Comparison of ENCODE assay signal across 1 cellular context in genomic region chr6:138538390-138539031, GRCh38.
A peak's percentile ranks its signal among the peaks of the same experiment; 100 is the strongest.
TF ChIP-seq lines count a peak whose summit lies in the region.

No MANE protein-coding gene starts in this region.

TF ChIP-seq in HepG2, 621 proteins besides CTCF, POLR2A, EP300 and RAD21 (continued from another document and continues in another):
- peak; percentile 55; the same call in 1 of the 2 replicates for TF ChIP-seq ZNF609 (CRISPR knock-in tag; IDR thresholded peaks at IDR 0.05; ENCODE audit: borderline replicate concordance)
- peak; percentile 57 for TF ChIP-seq TBX2 (CRISPR knock-in tag; IDR thresholded peaks at IDR 0.05; ENCODE audit: borderline replicate concordance)
- TF ChIP-seq FOXA1 (IDR thresholded peaks at IDR 0.05) = no peak
- TF ChIP-seq FOXA1 (CRISPR knock-in tag; IDR thresholded peaks at IDR 0.05) = 0 out of 2 replicates have a peak, but pooled peaks have one; percentile 3
- no peak for TF ChIP-seq HNRNPH1 (optimal IDR thresholded peaks at IDR 0.05; ENCODE audit: low read depth, low read length)
- TF ChIP-seq ZNF205 (CRISPR knock-in tag; IDR thresholded peaks at IDR 0.05) = 0 out of 2 replicates have a peak, but pooled peaks have one; percentile 12
- 0 out of 2 replicates have a peak, but pooled peaks have one; percentile 42 for TF ChIP-seq SIX1 (CRISPR knock-in tag; IDR thresholded peaks at IDR 0.05; ENCODE audit: borderline replicate concordance)
- TF ChIP-seq SIN3A (IDR thresholded peaks at IDR 0.05; ENCODE audit: borderline replicate concordance, low read depth, low read length) = no peak
- 0 out of 2 replicates have a peak, but pooled peaks have one; percentile 28 for TF ChIP-seq ZNF414 (CRISPR knock-in tag; IDR thresholded peaks at IDR 0.05)
- TF ChIP-seq ZNF782 (CRISPR knock-in tag; IDR thresholded peaks at IDR 0.05; ENCODE audit: borderline replicate concordance) = no peak
- TF ChIP-seq ZNF605 (CRISPR knock-in tag; IDR thresholded peaks at IDR 0.05) = peak; percentile 53; the same call in 1 of the 2 replicates
- TF ChIP-seq ZBTB42 (CRISPR knock-in tag; IDR thresholded peaks at IDR 0.05) = no peak
- no peak for TF ChIP-seq TAF15 (IDR thresholded peaks at IDR 0.05; ENCODE audit: low read depth, low read length, poor library complexity, severe bottlenecking)
- TF ChIP-seq NCOA2 (CRISPR knock-in tag; IDR thresholded peaks at IDR 0.05) = peak; percentile 77; the same call in 1 of the 2 replicates
- peak; percentile 57; the same call in 1 of the 2 replicates for TF ChIP-seq ISL2 (CRISPR knock-in tag; IDR thresholded peaks at IDR 0.05)
- TF ChIP-seq GFI1 (CRISPR knock-in tag; IDR thresholded peaks at IDR 0.05; ENCODE audit: borderline replicate concordance) = peak; percentile 97
- no peak for TF ChIP-seq LCORL (IDR thresholded peaks at IDR 0.05)
- peak; percentile 26; the same call in 1 of the 2 replicates for TF ChIP-seq LCORL (CRISPR knock-in tag; IDR thresholded peaks at IDR 0.05)
- TF ChIP-seq JUNB (CRISPR knock-in tag; IDR thresholded peaks at IDR 0.05; ENCODE audit: borderline replicate concordance) = no peak
- no peak for TF ChIP-seq MTF2 (CRISPR knock-in tag; IDR thresholded peaks at IDR 0.05; ENCODE audit: borderline replicate concordance)
- TF ChIP-seq ZC3H4 (CRISPR knock-in tag; IDR thresholded peaks at IDR 0.05; ENCODE audit: borderline replicate concordance) = no peak
- TF ChIP-seq MAFK (conservative IDR thresholded peaks at IDR 0.05 in 1 of 2, IDR thresholded peaks at IDR 0.05 in 1 of 2; ENCODE audit: low read length in 2 of 2) = peak in 1 of 2 experiments; percentile 32; a peak in 2 of 4 replicates
- no peak for TF ChIP-seq DNMT1 (CRISPR knock-in tag; IDR thresholded peaks at IDR 0.05)
- no peak for TF ChIP-seq IRF1 (CRISPR knock-in tag; IDR thresholded peaks at IDR 0.05; ENCODE audit: low read depth)
- TF ChIP-seq RERE (CRISPR knock-in tag; IDR thresholded peaks at IDR 0.05; ENCODE audit: low read depth) = 0 out of 2 replicates have a peak, but pooled peaks have one; percentile 2
- TF ChIP-seq ZSCAN12 (CRISPR knock-in tag; IDR thresholded peaks at IDR 0.05) = no peak
- TF ChIP-seq HOXD1 (CRISPR knock-in tag; IDR thresholded peaks at IDR 0.05) = no peak
- peak; percentile 62; the same call in 1 of the 2 replicates for TF ChIP-seq PPARG (CRISPR knock-in tag; conservative IDR thresholded peaks at IDR 0.05)
- TF ChIP-seq MIXL1 (CRISPR knock-in tag; IDR thresholded peaks at IDR 0.05) = peak; percentile 24; the same call in 1 of the 2 replicates
- TF ChIP-seq HNRNPL (IDR thresholded peaks at IDR 0.05; ENCODE audit: low read depth, low read length) = no peak
- TF ChIP-seq CEBPG (CRISPR knock-in tag; IDR thresholded peaks at IDR 0.05) = peak; percentile 45
- TF ChIP-seq ZNF276 (CRISPR knock-in tag; IDR thresholded peaks at IDR 0.05; ENCODE audit: low read depth) = no peak
- no peak for TF ChIP-seq ZSCAN29 (CRISPR knock-in tag; conservative IDR thresholded peaks at IDR 0.05)
- TF ChIP-seq NAIF1 (CRISPR knock-in tag; IDR thresholded peaks at IDR 0.05; ENCODE audit: borderline replicate concordance) = no peak
- TF ChIP-seq ZBTB33 (CRISPR knock-in tag; IDR thresholded peaks at IDR 0.05) = peak; percentile 89
- 0 out of 2 replicates have a peak, but pooled peaks have one; percentile 6 for TF ChIP-seq TFAP4 (IDR thresholded peaks at IDR 0.05; ENCODE audit: borderline replicate concordance, low read depth)
- peak; percentile 78; the same call in 1 of the 2 replicates for TF ChIP-seq NR2C2 (CRISPR knock-in tag; IDR thresholded peaks at IDR 0.05; ENCODE audit: borderline replicate concordance)
- peak; percentile 33; the same call in 1 of the 2 replicates for TF ChIP-seq ZNF687 (CRISPR knock-in tag; IDR thresholded peaks at IDR 0.05)
